Comparison of ENCODE assay signal across 9 cellular contexts in genomic region chr3:122356402-122356801, GRCh38. TPM values are rescaled to one million over a fixed set of nuclear protein-coding genes. Genes with fewer than 3 reads are reported as not detected.
A peak's percentile ranks its signal among the peaks of the same experiment; 100 is the strongest.
DNase-seq lines count a peak whose midpoint lies in the region; ATAC-seq and TF ChIP-seq lines count a peak whose summit lies in the region.
"Had no signal": no experiment of that assay in that cellular context is flagged by ENCODE, and none has a peak within 500 bp of the region (broad histone marks: within the 10 kb centered on the region; RNA-seq: fewer than 3 reads in every experiment).

No MANE protein-coding gene starts in this region.

- no peaks in the 10 kb centered on the region for H3K9me3 ChIP-seq in gastroesophageal sphincter

- no peaks in the 10 kb centered on the region for H3K27me3 Mint-ChIP-seq in activated CD8-positive, alpha-beta T cell treated with anti-CD3 and anti-CD28 coated beads for 36 hours
- H3K27me3 Mint-ChIP-seq: activated naive CD4-positive, alpha-beta T cell treated with anti-CD3 and anti-CD28 coated beads, Interleukin-2, amount 50 U/mL, for 24 hours had no signal

- H3K4me3 ChIP-seq in kidney epithelial cell (ENCODE audit: low read depth, low read length), result no peak overlapping the region
- H3K4me3 ChIP-seq in gastroesophageal sphincter, result no peak overlapping the region

- TF ChIP-seq POLR2A in gastroesophageal sphincter (IDR thresholded peaks at IDR 0.05), result no peak

- H3K27me3 ChIP-seq in kidney epithelial cell (ENCODE audit: control insufficient read depth, insufficient read depth, low read length), result no peaks in the 10 kb centered on the region
- no peaks in the 10 kb centered on the region for H3K27me3 ChIP-seq in gastroesophageal sphincter

- 36 to 65% methylated on average over 1 to 4 of the region's 4 CpGs for WGBS in gastroesophageal sphincter (ENCODE audit: low coverage in 1 of 2), 2 donors

- intact Hi-C loops in activated CD8-positive, alpha-beta T cell treated with anti-CD3 and anti-CD28 coated beads for 36 hours (cut with micrococcal nuclease), result no loop called here

- H3K27ac Mint-ChIP-seq in activated CD8-positive, alpha-beta T cell treated with anti-CD3 and anti-CD28 coated beads for 36 hours, result no peak overlapping the region
- H3K27ac Mint-ChIP-seq: activated naive CD4-positive, alpha-beta T cell treated with anti-CD3 and anti-CD28 coated beads, Interleukin-2, amount 50 U/mL, for 24 hours had no signal

- H3K9me3 Mint-ChIP-seq in activated CD8-positive, alpha-beta T cell treated with anti-CD3 and anti-CD28 coated beads for 36 hours, result no peaks in the 10 kb centered on the region
- H3K9me3 Mint-ChIP-seq: activated naive CD4-positive, alpha-beta T cell treated with anti-CD3 and anti-CD28 coated beads, Interleukin-2, amount 50 U/mL, for 24 hours had no signal

- peaks cover 11% of the 10 kb centered on the region for H3K36me3 Mint-ChIP-seq in activated CD8-positive, alpha-beta T cell treated with anti-CD3 and anti-CD28 coated beads for 36 hours (ENCODE audit: low read depth)

- H3K36me3 ChIP-seq in kidney epithelial cell (ENCODE audit: control insufficient read depth, insufficient read depth, low read length) (no peaks in the 10 kb centered on the region), gastroesophageal sphincter (peaks cover 0 to 26% of the 10 kb centered on the region in 2 donors)

- no peak overlapping the region for H3K4me3 Mint-ChIP-seq in activated CD8-positive, alpha-beta T cell treated with anti-CD3 and anti-CD28 coated beads for 36 hours
- H3K4me3 Mint-ChIP-seq: activated naive CD4-positive, alpha-beta T cell treated with anti-CD3 and anti-CD28 coated beads, Interleukin-2, amount 50 U/mL, for 24 hours had no signal

- no peaks in the 10 kb centered on the region for H3K4me1 ChIP-seq in gastroesophageal sphincter

- no peak for TF ChIP-seq EP300 in gastroesophageal sphincter (IDR thresholded peaks at IDR 0.05)

- H3K4me1 Mint-ChIP-seq in activated CD8-positive, alpha-beta T cell treated with anti-CD3 and anti-CD28 coated beads for 36 hours (ENCODE audit: low read depth), result peaks cover 7% of the 10 kb centered on the region
- H3K4me1 Mint-ChIP-seq: activated naive CD4-positive, alpha-beta T cell treated with anti-CD3 and anti-CD28 coated beads, Interleukin-2, amount 50 U/mL, for 24 hours had no signal

- POLR2A ChIA-PET in activated CD8-positive, alpha-beta T cell treated with anti-CD3 and anti-CD28 coated beads for 36 hours (lab: Charles Lee), result no interaction called here

- DNase-seq in stimulated activated CD4-positive, alpha-beta T cell treated with anti-CD3 and anti-CD28 coated beads, Interleukin-15, amount 100 ng/mL, for 24 hours, result peak; percentile 5
- no peak for DNase-seq in stimulated activated CD4-positive, alpha-beta T cell treated with anti-CD3 and anti-CD28 coated beads, Interleukin-12 subunit alpha, Interleukin-12 subunit beta, amount 100 ng/mL, for 4 hours
- peak; percentile 38 for DNase-seq in MV-4-11 (lab: John Stamatoyannopoulos, UW)
- peak; percentile 39 for DNase-seq in activated CD8-positive, alpha-beta T cell treated with anti-CD3 and anti-CD28 coated beads for 36 hours
- DNase-seq in kidney epithelial cell (ENCODE audit: low read depth), result no peak
- no peak for DNase-seq in putamen (ENCODE audit: low spot score)

- no peak for TF ChIP-seq CTCF in activated CD8-positive, alpha-beta T cell treated with anti-CD3 and anti-CD28 coated beads for 36 hours (IDR thresholded peaks at IDR 0.05)
- TF ChIP-seq CTCF in kidney epithelial cell (IDR thresholded peaks at IDR 0.05; ENCODE audit: insufficient read depth, low read length, poor library complexity, severe bottlenecking), result peak; percentile 46
- peak in 2 of 4 experiments; percentile 23 to 29 for TF ChIP-seq CTCF in gastroesophageal sphincter (IDR thresholded peaks at IDR 0.05)

- ATAC-seq in activated CD8-positive, alpha-beta T cell treated with anti-CD3 and anti-CD28 coated beads for 36 hours, result no peak
- ATAC-seq in GM18519 (IDR thresholded peaks at IDR 0.05; ENCODE audit: low FRiP score, unreplicated experiment) (no peak), gastroesophageal sphincter (no peak)

- H3K27ac ChIP-seq in gastroesophageal sphincter, result no peak overlapping the region

- CTCF ChIA-PET in activated CD8-positive, alpha-beta T cell treated with anti-CD3 and anti-CD28 coated beads for 36 hours (lab: Charles Lee), result interaction anchor here (0.9 to 1.6 kb wide), 3 partner anchors 9 to 50 kb away, joined by 3 to 6 read pairs (median 3); no protein-coding TSS in a partner anchor

RNA-seq across cellular contexts. Expression of gene MIX23, which starts 26.6 kb away (rescaled TPM):
- 100 to 1,000 TPM; 154 to 168 TPM for total RNA-seq in activated CD8-positive, alpha-beta T cell treated with anti-CD3 and anti-CD28 coated beads for 36 hours
- total RNA-seq in kidney epithelial cell (24.8 and 27.1 TPM in 2 replicates), gastroesophageal sphincter (10 to 100 TPM in 3 of 4 donors, 1 to 10 TPM in 1; 8.2 to 23.8 (median 16.1) TPM)

RNA-seq across cellular contexts. Expression of gene FAM162A, which starts 27.6 kb away (rescaled TPM):
- total RNA-seq in activated CD8-positive, alpha-beta T cell treated with anti-CD3 and anti-CD28 coated beads for 36 hours, result 100 to 1,000 TPM; 202 to 204 TPM
- total RNA-seq in kidney epithelial cell (14.3 and 20.1 TPM in 2 replicates), gastroesophageal sphincter (10 to 100 TPM; 32.7 to 46.5 (median 43.7) TPM)

RNA-seq across cellular contexts. Expression of gene CSTA, which starts 31.4 kb away (rescaled TPM):
- not detected for total RNA-seq in activated CD8-positive, alpha-beta T cell treated with anti-CD3 and anti-CD28 coated beads for 36 hours
- total RNA-seq in kidney epithelial cell (not detected in 2 replicates), gastroesophageal sphincter (10 to 100 TPM in 1 of 4 donors, 1 to 10 TPM in 2, under 1 TPM in 1; 0.69 to 95.6 (median 5.3) TPM)

RNA-seq across cellular contexts. Expression of gene WDR5B, which starts 59.5 kb away (rescaled TPM):
- total RNA-seq in activated CD8-positive, alpha-beta T cell treated with anti-CD3 and anti-CD28 coated beads for 36 hours, result 1 to 10 TPM; 3.2 to 3.4 TPM
- total RNA-seq in kidney epithelial cell, result 4.2 and 4.9 TPM in 2 replicates
- 1 to 10 TPM; 3.7 to 7.5 (median 4.1) TPM for total RNA-seq in gastroesophageal sphincter

Comparison
In these comparisons a context has a peak if more than half of its experiments do, and no peak if none do; other contexts are left out.
1. DNase-seq: peak in stimulated activated CD4-positive, alpha-beta T cell treated with anti-CD3 and anti-CD28 coated beads, Interleukin-15, amount 100 ng/mL, for 24 hours (single experiment), MV-4-11 (single experiment) and activated CD8-positive, alpha-beta T cell treated with anti-CD3 and anti-CD28 coated beads for 36 hours (single experiment); none in stimulated activated CD4-positive, alpha-beta T cell treated with anti-CD3 and anti-CD28 coated beads, Interleukin-12 subunit alpha, Interleukin-12 subunit beta, amount 100 ng/mL, for 4 hours (single experiment), kidney epithelial cell (single experiment) and putamen (single experiment).